8 cellular contexts compared by ENCODE assay signal in genomic region chr2:27080603-27080938, GRCh38. TPM values are rescaled to one million over a fixed set of nuclear protein-coding genes. Genes with fewer than 3 reads are reported as not detected.
DNase-seq lines count a peak whose midpoint lies in the region; ATAC-seq, FAIRE-seq and TF ChIP-seq lines count a peak whose summit lies in the region.

No MANE protein-coding gene starts in this region.

- H3K36me3 ChIP-seq in K562 (ENCODE audit: control insufficient read depth, insufficient read depth, low read length) (no peaks in the 10 kb centered on the region), mucosa of rectum (ENCODE audit: control insufficient read depth in 2 of 2, insufficient read depth in 2 of 2, low read length in 2 of 2) (no peaks in the 10 kb centered on the region)

- peaks cover 25% of the 10 kb centered on the region for H3K4me1 Mint-ChIP-seq in activated naive CD4-positive, alpha-beta T cell treated with anti-CD3 and anti-CD28 coated beads for 36 hours (ENCODE audit: low read depth)
- H3K4me1 Mint-ChIP-seq in type B pancreatic cell (ENCODE audit: unreplicated experiment) = peaks cover 40% of the 10 kb centered on the region

- WGBS in K562 (ENCODE audit: insufficient coverage, low coverage, missing lambda C conversion rate) = 95% methylated on average over 10 of the region's 14 CpGs

- ATAC-seq in K562 (no peak), GM18873 (IDR thresholded peaks at IDR 0.05; ENCODE audit: low FRiP score, unreplicated experiment) (no peak)

- no peak for TF ChIP-seq RAD21 in K562 (CRISPR knock-in tag; conservative IDR thresholded peaks at IDR 0.05 in 1 of 2, IDR thresholded peaks at IDR 0.05 in 1 of 2)

- no peaks in the 10 kb centered on the region for H3K27me3 Mint-ChIP-seq in activated naive CD4-positive, alpha-beta T cell treated with anti-CD3 and anti-CD28 coated beads for 36 hours (ENCODE audit: low read depth)
- peaks cover 17% of the 10 kb centered on the region for H3K27me3 Mint-ChIP-seq in type B pancreatic cell

- no peak for FAIRE-seq in K562 (lab: Jason Lieb, UNC)

- DNase-seq in activated naive CD4-positive, alpha-beta T cell treated with anti-CD3 and anti-CD28 coated beads for 36 hours = no peak
- DNase-seq in activated naive CD4-positive, alpha-beta T cell treated with anti-CD3 and anti-CD28 coated beads, Interleukin-2, amount 50 U/mL, for 16 hours = no peak
- DNase-seq in K562 (ENCODE audit: extremely low read depth in 1 of 4, low spot score in 3 of 4) (no peak), type B pancreatic cell (ENCODE audit: extremely low spot score, unreplicated experiment) (no peak), SHP77 treated with DMSO at 0.1 percent for 48 hours (lab: John Stamatoyannopoulos, UW) (no peak), DMS 273 treated with DMSO at 0.1 percent for 48 hours (lab: John Stamatoyannopoulos, UW) (no peak)

- no peak overlapping the region for H3K4me3 ChIP-seq in K562
- H3K4me3 ChIP-seq in mucosa of rectum (ENCODE audit: low read length in 2 of 2) = peak overlapping the region in 1 of 2 donors; percentile 72

- H3K9me1 ChIP-seq in K562 (ENCODE audit: control insufficient read depth, insufficient read depth, low read length) = peaks cover 4% of the 10 kb centered on the region

- intact Hi-C loops in activated naive CD4-positive, alpha-beta T cell treated with anti-CD3 and anti-CD28 coated beads for 36 hours (cut with micrococcal nuclease) = no loop called here
- intact Hi-C loops in K562 (cut with micrococcal nuclease) = loop anchor here (2.0 kb wide), 2 partner anchors 30 to 234 kb away; partner anchors contain the start of gene AGBL5

- no peaks in the 10 kb centered on the region for H4K20me1 ChIP-seq in K562 (replicated peaks; ENCODE audit: control insufficient read depth, insufficient read depth, low read length)

- H3K27me3 ChIP-seq in K562 (ENCODE audit: control insufficient read depth in 2 of 2, insufficient read depth in 2 of 2, low read length in 2 of 2) (no peaks in the 10 kb centered on the region), mucosa of rectum (ENCODE audit: control insufficient read depth in 2 of 2, insufficient read depth in 2 of 2, low read length in 2 of 2) (no peaks in the 10 kb centered on the region)

- no peak for TF ChIP-seq EP300 in K562 (IDR thresholded peaks at IDR 0.05; ENCODE audit: low read length)

- H2AFZ ChIP-seq in K562 (ENCODE audit: low read depth, low read length) = peak overlapping the region; percentile 90

- peaks cover 2% of the 10 kb centered on the region for H3K36me3 Mint-ChIP-seq in activated naive CD4-positive, alpha-beta T cell treated with anti-CD3 and anti-CD28 coated beads for 36 hours (ENCODE audit: low read depth)
- H3K36me3 Mint-ChIP-seq in type B pancreatic cell = peaks cover 5% of the 10 kb centered on the region

- H3K4me3 Mint-ChIP-seq in activated naive CD4-positive, alpha-beta T cell treated with anti-CD3 and anti-CD28 coated beads for 36 hours = peak overlapping the region; percentile 65
- H3K4me3 Mint-ChIP-seq in type B pancreatic cell = peak overlapping the region; percentile 85

- POLR2A ChIA-PET in K562 (lab: Yijun Ruan, JAX) = interaction anchor here (0.6 to 2.3 kb wide), 9 partner anchors 8 to 69 kb away, joined by 3 to 11 read pairs (median 3); partner anchors contain the start of genes AGBL5, OST4 and TCF23

- H3K9me3 Mint-ChIP-seq in activated naive CD4-positive, alpha-beta T cell treated with anti-CD3 and anti-CD28 coated beads for 36 hours = no peaks in the 10 kb centered on the region
- H3K9me3 Mint-ChIP-seq in type B pancreatic cell = no peaks in the 10 kb centered on the region

- H3K27ac Mint-ChIP-seq in activated naive CD4-positive, alpha-beta T cell treated with anti-CD3 and anti-CD28 coated beads for 36 hours = peak overlapping the region; percentile 91
- H3K27ac Mint-ChIP-seq in type B pancreatic cell = peak overlapping the region; percentile 93

- peaks cover 60 to 62% of the 10 kb centered on the region in 2 experiments for H3K4me1 ChIP-seq in K562 (replicated peaks in 1 of 2; ENCODE audit: control insufficient read depth in 2 of 2, insufficient read depth in 2 of 2, low read length in 2 of 2)
- peaks cover 20 to 26% of the 10 kb centered on the region in 2 donors for H3K4me1 ChIP-seq in mucosa of rectum (ENCODE audit: control insufficient read depth in 2 of 2, insufficient read depth in 2 of 2, low read length in 2 of 2)

- peaks cover 1% of the 10 kb centered on the region; the same call in 1 of the 3 replicates for H3K79me2 ChIP-seq in K562 (ENCODE audit: control insufficient read depth, insufficient read depth, low read length)

- TF ChIP-seq CTCF in K562 (IDR thresholded peaks at IDR 0.05 in 2 of 3, conservative IDR thresholded peaks at IDR 0.05 in 1 of 3; ENCODE audit: insufficient read depth in 2 of 3, low read depth in 1 of 3, low read length in 3 of 3) (no peak), type B pancreatic cell (conservative IDR thresholded peaks at IDR 0.05) (no peak)

- H3K27ac ChIP-seq in K562 (ENCODE audit: extremely low read depth, low read depth, low read length) = peak overlapping the region; percentile 25; the same call in 2 of the 3 replicates
- H3K27ac ChIP-seq in mucosa of rectum (ENCODE audit: low read depth in 2 of 2, low read length in 2 of 2) = peak overlapping the region; percentile 68 to 93

- no peak for TF ChIP-seq POLR2A in K562 (conservative IDR thresholded peaks at IDR 0.05)

- no TSS peak for BruUV-seq in K562 (replicated peaks; lab: Mats Ljungman, UMichigan)

- CTCF ChIA-PET in activated naive CD4-positive, alpha-beta T cell treated with anti-CD3 and anti-CD28 coated beads for 36 hours (lab: Charles Lee) = interaction anchor here (0.9 to 1.0 kb wide), 2 partner anchors 8 to 119 kb away, joined by 3 to 5 read pairs; no protein-coding TSS in a partner anchor
- CTCF ChIA-PET in K562 (lab: Yijun Ruan, JAX; ENCODE audit: low intra/inter-chr PET ratio) = interaction anchor here (1.2 kb wide), 1 partner anchor 119 kb away, joined by 6 read pairs; no protein-coding TSS in a partner anchor

- H3K9ac ChIP-seq in K562 (ENCODE audit: insufficient read depth in 1 of 2, low read depth in 2 of 2, low read length in 2 of 2) = peak overlapping the region in 1 of 2 experiments; percentile 77; a peak in 2 of 4 replicates
- peak overlapping the region; percentile 14 to 21 for H3K9ac ChIP-seq in mucosa of rectum (ENCODE audit: low read depth in 1 of 2, low read length in 2 of 2)

- in situ Hi-C loops in K562 (cut with MboI) = no loop called here

- no peak overlapping the region for H3K4me2 ChIP-seq in K562 (ENCODE audit: insufficient read depth, low read length)

- no peaks in the 10 kb centered on the region for H3K9me3 ChIP-seq in K562 (replicated peaks; ENCODE audit: control insufficient read depth, insufficient read depth, low read depth, low read length)
- no peaks in the 10 kb centered on the region for H3K9me3 ChIP-seq in mucosa of rectum (ENCODE audit: control insufficient read depth in 2 of 2, low read length in 2 of 2)

RNA-seq across cellular contexts. Expression of gene EMILIN1, which starts 2.2 kb away (rescaled TPM):
- under 1 TPM; 0.15 to 0.29 TPM for total RNA-seq in activated naive CD4-positive, alpha-beta T cell treated with anti-CD3 and anti-CD28 coated beads for 36 hours
- 0.26 and 1.00 TPM in 2 replicates for total RNA-seq in K562 (2011; cell fraction: chromatin; rRNA removed; ENCODE audit: low replicate concordance)
- 1.6 and 2.0 TPM in 2 replicates for total RNA-seq in K562 (2011; cell fraction: nucleolus; rRNA removed)
- total RNA-seq in K562 (2011; cell fraction: nucleoplasm; rRNA removed) = 0.51 and 0.61 TPM in 2 replicates
- total RNA-seq in K562 (2014; rRNA removed) (2.2 and 2.7 TPM in 2 replicates), K562 (2014; rRNA removed; fragmentation: Illumina TruSeq; extraction: Trizol) (0.04 TPM in 1 of 2 replicates, not detected in the other), K562 (2015; rRNA removed; fragmentation: Illumina TruSeq; extraction: Trizol) (0.54 and 0.75 TPM in 2 replicates), K562 (2021) (1.0 and 1.5 TPM in 2 replicates), type B pancreatic cell (ENCODE audit: low replicate concordance) (2.7 and 60.7 TPM in 2 replicates)
- polyA plus RNA-seq in K562 (2011; rRNA removed) (0.24 and 0.43 TPM in 2 replicates), K562 (2014; fragmentation: Illumina TruSeq; extraction: Trizol) (0.06 and 0.37 TPM in 2 replicates), K562 (2014; fragmentation: Nextera tagmentation; extraction: Ambion mirVana) (not detected), K562 (2014; rRNA removed) (0.94 and 1.1 TPM in 2 replicates)
- 0.63 and 1.3 TPM in 2 replicates for polyA plus RNA-seq in K562 (2011; cell fraction: cytosol; rRNA removed)
- polyA plus RNA-seq in K562 (2011; cell fraction: nucleus; rRNA removed) = 1.1 and 2.4 TPM in 2 replicates
- polyA plus RNA-seq in K562 (2012) = 1.1 and 1.7 TPM in 2 replicates
- polyA minus RNA-seq in K562 (2011; rRNA and poly(A)+ RNA removed) = 0.12 and 0.25 TPM in 2 replicates
- 0.46 and 0.67 TPM in 2 replicates for polyA minus RNA-seq in K562 (2011; cell fraction: cytosol; rRNA and poly(A)+ RNA removed)
- polyA minus RNA-seq in K562 (2011; cell fraction: nucleus; rRNA and poly(A)+ RNA removed) = 0.78 and 0.94 TPM in 2 replicates

RNA-seq across cellular contexts. Expression of gene KHK, which starts 6.0 kb away (rescaled TPM):
- 10 to 100 TPM in 1 of 2 experiments, 1 to 10 TPM in 1; 9.5 to 10.2 TPM for total RNA-seq in activated naive CD4-positive, alpha-beta T cell treated with anti-CD3 and anti-CD28 coated beads for 36 hours
- 2.0 and 6.1 TPM in 2 replicates for total RNA-seq in K562 (2011; cell fraction: chromatin; rRNA removed; ENCODE audit: low replicate concordance)
- 5.5 and 8.5 TPM in 2 replicates for total RNA-seq in K562 (2011; cell fraction: nucleolus; rRNA removed)
- total RNA-seq in K562 (2011; cell fraction: nucleoplasm; rRNA removed) = 5.1 and 5.5 TPM in 2 replicates
- 5.8 and 9.8 TPM in 2 replicates for total RNA-seq in K562 (2014; rRNA removed)
- total RNA-seq in K562 (2014; rRNA removed; fragmentation: Illumina TruSeq; extraction: Trizol) = 2.4 and 3.6 TPM in 2 replicates
- 8.8 and 9.2 TPM in 2 replicates for total RNA-seq in K562 (2015; rRNA removed; fragmentation: Illumina TruSeq; extraction: Trizol)
- 10.7 and 13.2 TPM in 2 replicates for total RNA-seq in K562 (2021)
- polyA plus RNA-seq in K562 (2011; rRNA removed) = 3.4 and 3.7 TPM in 2 replicates
- polyA plus RNA-seq in K562 (2011; cell fraction: cytosol; rRNA removed) = 4.3 and 6.2 TPM in 2 replicates
- 9.1 and 9.7 TPM in 2 replicates for polyA plus RNA-seq in K562 (2011; cell fraction: nucleus; rRNA removed)
- polyA plus RNA-seq in K562 (2012) = 15.4 and 17.5 TPM in 2 replicates
- 6.2 TPM in 2 replicates for polyA plus RNA-seq in K562 (2014; fragmentation: Illumina TruSeq; extraction: Trizol)
- 1 to 10 TPM; 1.5 to 2.7 TPM for polyA plus RNA-seq in K562 (2014; fragmentation: Nextera tagmentation; extraction: Ambion mirVana)
- 4.8 and 5.2 TPM in 2 replicates for polyA plus RNA-seq in K562 (2014; rRNA removed)
- polyA minus RNA-seq in K562 (2011; rRNA and poly(A)+ RNA removed) = 2.0 and 2.2 TPM in 2 replicates
- polyA minus RNA-seq in K562 (2011; cell fraction: cytosol; rRNA and poly(A)+ RNA removed) = 5.2 and 6.2 TPM in 2 replicates
- polyA minus RNA-seq in K562 (2011; cell fraction: nucleus; rRNA and poly(A)+ RNA removed) = 3.3 and 3.4 TPM in 2 replicates
- 14.7 and 28.4 TPM in 2 replicates for total RNA-seq in type B pancreatic cell (ENCODE audit: low replicate concordance)

RNA-seq across cellular contexts. Expression of gene OST4, which starts 9.1 kb away (rescaled TPM):
- 100 to 1,000 TPM; 257 to 282 TPM for total RNA-seq in activated naive CD4-positive, alpha-beta T cell treated with anti-CD3 and anti-CD28 coated beads for 36 hours
- 32.9 and 75.2 TPM in 2 replicates for total RNA-seq in K562 (2011; cell fraction: chromatin; rRNA removed; ENCODE audit: low replicate concordance)
- 76.6 and 92.2 TPM in 2 replicates for total RNA-seq in K562 (2011; cell fraction: nucleolus; rRNA removed)
- total RNA-seq in K562 (2011; cell fraction: nucleoplasm; rRNA removed) = 88.9 and 136 TPM in 2 replicates
- total RNA-seq in K562 (2014; rRNA removed) (186 and 199 TPM in 2 replicates), K562 (2014; rRNA removed; fragmentation: Illumina TruSeq; extraction: Trizol) (263 and 292 TPM in 2 replicates), K562 (2015; rRNA removed; fragmentation: Illumina TruSeq; extraction: Trizol) (335 and 366 TPM in 2 replicates), K562 (2021) (239 and 266 TPM in 2 replicates), type B pancreatic cell (ENCODE audit: low replicate concordance) (298 and 401 TPM in 2 replicates)
- polyA plus RNA-seq in K562 (2011; rRNA removed) (328 and 435 TPM in 2 replicates), K562 (2014; fragmentation: Illumina TruSeq; extraction: Trizol) (503 and 545 TPM in 2 replicates), K562 (2014; fragmentation: Nextera tagmentation; extraction: Ambion mirVana) (1,000 to 10,000 TPM; 1,144 to 1,155 TPM), K562 (2014; rRNA removed) (355 and 369 TPM in 2 replicates)
- polyA plus RNA-seq in K562 (2011; cell fraction: cytosol; rRNA removed) = 794 and 995 TPM in 2 replicates
- 204 and 270 TPM in 2 replicates for polyA plus RNA-seq in K562 (2011; cell fraction: nucleus; rRNA removed)
- polyA plus RNA-seq in K562 (2012) = 363 and 494 TPM in 2 replicates
- 170 and 193 TPM in 2 replicates for polyA minus RNA-seq in K562 (2011; rRNA and poly(A)+ RNA removed)
- 371 and 384 TPM in 2 replicates for polyA minus RNA-seq in K562 (2011; cell fraction: cytosol; rRNA and poly(A)+ RNA removed)
- polyA minus RNA-seq in K562 (2011; cell fraction: nucleus; rRNA and poly(A)+ RNA removed) = 63.4 and 99.5 TPM in 2 replicates

RNA-seq across cellular contexts. Expression of gene AGBL5, which starts 29.1 kb away (rescaled TPM):
- 10 to 100 TPM; 19.1 to 19.7 TPM for total RNA-seq in activated naive CD4-positive, alpha-beta T cell treated with anti-CD3 and anti-CD28 coated beads for 36 hours
- total RNA-seq in K562 (2011; cell fraction: chromatin; rRNA removed; ENCODE audit: low replicate concordance) = 40.2 and 80.6 TPM in 2 replicates
- 34.5 and 47.0 TPM in 2 replicates for total RNA-seq in K562 (2011; cell fraction: nucleolus; rRNA removed)
- 34.2 and 36.7 TPM in 2 replicates for total RNA-seq in K562 (2011; cell fraction: nucleoplasm; rRNA removed)
- total RNA-seq in K562 (2014; rRNA removed) = 26.2 and 30.3 TPM in 2 replicates
- 25.8 and 26.4 TPM in 2 replicates for total RNA-seq in K562 (2014; rRNA removed; fragmentation: Illumina TruSeq; extraction: Trizol)
- 28.7 and 29.1 TPM in 2 replicates for total RNA-seq in K562 (2015; rRNA removed; fragmentation: Illumina TruSeq; extraction: Trizol)
- 37.6 and 40.3 TPM in 2 replicates for total RNA-seq in K562 (2021)
- polyA plus RNA-seq in K562 (2011; rRNA removed) = 48.3 and 52.7 TPM in 2 replicates
- polyA plus RNA-seq in K562 (2011; cell fraction: cytosol; rRNA removed) = 61.4 and 68.7 TPM in 2 replicates
- 59.7 and 61.5 TPM in 2 replicates for polyA plus RNA-seq in K562 (2011; cell fraction: nucleus; rRNA removed)
- polyA plus RNA-seq in K562 (2012) = 33.2 and 62.0 TPM in 2 replicates
- 49.5 and 52.3 TPM in 2 replicates for polyA plus RNA-seq in K562 (2014; fragmentation: Illumina TruSeq; extraction: Trizol)
- 1 to 10 TPM; 3.3 to 6.3 TPM for polyA plus RNA-seq in K562 (2014; fragmentation: Nextera tagmentation; extraction: Ambion mirVana)
- polyA plus RNA-seq in K562 (2014; rRNA removed) = 24.9 and 33.8 TPM in 2 replicates
- 42.1 and 50.9 TPM in 2 replicates for polyA minus RNA-seq in K562 (2011; rRNA and poly(A)+ RNA removed)
- 22.4 and 26.2 TPM in 2 replicates for polyA minus RNA-seq in K562 (2011; cell fraction: cytosol; rRNA and poly(A)+ RNA removed)
- polyA minus RNA-seq in K562 (2011; cell fraction: nucleus; rRNA and poly(A)+ RNA removed) = 20.7 and 27.2 TPM in 2 replicates
- total RNA-seq in type B pancreatic cell (ENCODE audit: low replicate concordance) = 24.3 and 57.3 TPM in 2 replicates

RNA-seq across cellular contexts. Expression of gene CGREF1, which starts 38.4 kb away (rescaled TPM):
- total RNA-seq in activated naive CD4-positive, alpha-beta T cell treated with anti-CD3 and anti-CD28 coated beads for 36 hours = 1 to 10 TPM; 5.8 to 6.6 TPM
- 0.33 and 1.5 TPM in 2 replicates for total RNA-seq in K562 (2011; cell fraction: chromatin; rRNA removed; ENCODE audit: low replicate concordance)
- 0.33 and 0.39 TPM in 2 replicates for total RNA-seq in K562 (2011; cell fraction: nucleolus; rRNA removed)
- 0.99 TPM in 1 of 2 replicates, not detected in the other for total RNA-seq in K562 (2011; cell fraction: nucleoplasm; rRNA removed)
- 0.50 and 0.53 TPM in 2 replicates for total RNA-seq in K562 (2014; rRNA removed)
- total RNA-seq in K562 (2014; rRNA removed; fragmentation: Illumina TruSeq; extraction: Trizol) = 0.29 and 0.33 TPM in 2 replicates
- total RNA-seq in K562 (2015; rRNA removed; fragmentation: Illumina TruSeq; extraction: Trizol) = 0.22 and 0.41 TPM in 2 replicates
- 0.44 and 0.72 TPM in 2 replicates for total RNA-seq in K562 (2021)
- 0.24 and 0.49 TPM in 2 replicates for polyA plus RNA-seq in K562 (2011; rRNA removed)
- 0.07 and 0.19 TPM in 2 replicates for polyA plus RNA-seq in K562 (2011; cell fraction: cytosol; rRNA removed)
- 0.46 and 0.48 TPM in 2 replicates for polyA plus RNA-seq in K562 (2011; cell fraction: nucleus; rRNA removed)
- polyA plus RNA-seq in K562 (2012) = 0.38 and 0.65 TPM in 2 replicates
- polyA plus RNA-seq in K562 (2014; fragmentation: Illumina TruSeq; extraction: Trizol) = 0.37 and 0.42 TPM in 2 replicates
- under 1 TPM; 0.07 to 0.10 TPM for polyA plus RNA-seq in K562 (2014; fragmentation: Nextera tagmentation; extraction: Ambion mirVana)
- 0.41 and 0.88 TPM in 2 replicates for polyA plus RNA-seq in K562 (2014; rRNA removed)
- polyA minus RNA-seq in K562 (2011; rRNA and poly(A)+ RNA removed) = 0.11 TPM in 1 of 2 replicates, not detected in the other
- polyA minus RNA-seq in K562 (2011; cell fraction: cytosol; rRNA and poly(A)+ RNA removed) = not detected in 2 replicates
- 0.22 and 0.54 TPM in 2 replicates for polyA minus RNA-seq in K562 (2011; cell fraction: nucleus; rRNA and poly(A)+ RNA removed)
- 1.8 and 2.4 TPM in 2 replicates for total RNA-seq in type B pancreatic cell (ENCODE audit: low replicate concordance)
